Comparison of ENCODE assay signal across 9 cellular contexts in genomic region chr9:104682642-104683041, GRCh38. TPM values are rescaled to one million over a fixed set of nuclear protein-coding genes. Genes with fewer than 3 reads are reported as not detected.
DNase-seq lines count a peak whose midpoint lies in the region; ATAC-seq and FAIRE-seq lines count a peak whose summit lies in the region.
"Had no signal": no experiment of that assay in that cellular context is flagged by ENCODE, and none has a peak within 500 bp of the region (broad histone marks: within the 10 kb centered on the region; RNA-seq: fewer than 3 reads in every experiment).

No MANE protein-coding gene starts in this region.

- no peaks in the 10 kb centered on the region for H3K36me3 Mint-ChIP-seq in stimulated activated memory B cell treated with anti-CD40 and anti-IgM and Interleukin-4, amounts not matched to agents 10 μg/mL and 1 μg/mL and 100 μg/mL, for 72 hours
- H3K36me3 Mint-ChIP-seq in activated T-cell treated with anti-CD3 and anti-CD28 coated beads, Interleukin-2, amount 50 U/mL, for 4 hours (ENCODE audit: insufficient read depth): no peaks in the 10 kb centered on the region

- H3K4me3 Mint-ChIP-seq in stimulated activated memory B cell treated with anti-CD40 and anti-IgM and Interleukin-4, amounts not matched to agents 10 μg/mL and 1 μg/mL and 100 μg/mL, for 72 hours: no peak overlapping the region
- no peak overlapping the region for H3K4me3 Mint-ChIP-seq in activated T-cell treated with anti-CD3 and anti-CD28 coated beads, Interleukin-2, amount 50 U/mL, for 4 hours
- H3K4me3 Mint-ChIP-seq: T-helper 1 cell treated with Interleukin-12 subunit alpha and Interleukin-12 subunit beta and Interleukin-4 antibody, amounts not matched to agents 30 μg/mL and 1 μg/mL, for 36 hours had no signal

- H3K27ac Mint-ChIP-seq in stimulated activated memory B cell treated with anti-CD40 and anti-IgM and Interleukin-4, amounts not matched to agents 10 μg/mL and 1 μg/mL and 100 μg/mL, for 72 hours: no peak overlapping the region
- H3K27ac Mint-ChIP-seq: T-helper 1 cell treated with Interleukin-12 subunit alpha and Interleukin-12 subunit beta and Interleukin-4 antibody, amounts not matched to agents 30 μg/mL and 1 μg/mL, for 36 hours had no signal

- H3K27me3 Mint-ChIP-seq in stimulated activated memory B cell treated with anti-CD40 and anti-IgM and Interleukin-4, amounts not matched to agents 10 μg/mL and 1 μg/mL and 100 μg/mL, for 72 hours: no peaks in the 10 kb centered on the region
- H3K27me3 Mint-ChIP-seq in activated T-cell treated with anti-CD3 and anti-CD28 coated beads, Interleukin-2, amount 50 U/mL, for 4 hours (ENCODE audit: low read depth): no peaks in the 10 kb centered on the region

- no peak for FAIRE-seq in frontal cortex (lab: Jason Lieb, UNC)

- H3K4me1 Mint-ChIP-seq in stimulated activated memory B cell treated with anti-CD40 and anti-IgM and Interleukin-4, amounts not matched to agents 10 μg/mL and 1 μg/mL and 100 μg/mL, for 72 hours: peaks cover 7% of the 10 kb centered on the region
- peaks cover 4% of the 10 kb centered on the region for H3K4me1 Mint-ChIP-seq in activated T-cell treated with anti-CD3 and anti-CD28 coated beads, Interleukin-2, amount 50 U/mL, for 4 hours (ENCODE audit: low read depth)

- no peaks in the 10 kb centered on the region for H3K9me3 Mint-ChIP-seq in stimulated activated memory B cell treated with anti-CD40 and anti-IgM and Interleukin-4, amounts not matched to agents 10 μg/mL and 1 μg/mL and 100 μg/mL, for 72 hours
- H3K9me3 Mint-ChIP-seq in activated T-cell treated with anti-CD3 and anti-CD28 coated beads, Interleukin-2, amount 50 U/mL, for 4 hours: no peaks in the 10 kb centered on the region
- H3K9me3 Mint-ChIP-seq: T-helper 1 cell treated with Interleukin-12 subunit alpha and Interleukin-12 subunit beta and Interleukin-4 antibody, amounts not matched to agents 30 μg/mL and 1 μg/mL, for 36 hours had no signal

- peak; percentile 64 for DNase-seq in COR-L47 (lab: John Stamatoyannopoulos, UW)
- DNase-seq in NCI-H1930 (lab: John Stamatoyannopoulos, UW): peak; percentile 39 to 48
- peak; percentile 75 for DNase-seq in SW480 (ENCODE audit: low spot score)
- DNase-seq in frontal cortex (ENCODE audit: low spot score in 2 of 2): peak; percentile 2 to 18
- DNase-seq in activated T-cell treated with anti-CD3 and anti-CD28 coated beads, Interleukin-2, amount 50 U/mL, for 4 hours: no peak

- peak; percentile 81 for ATAC-seq in GM18868 (IDR thresholded peaks at IDR 0.05; ENCODE audit: unreplicated experiment)
- ATAC-seq in HG03060 (IDR thresholded peaks at IDR 0.05; ENCODE audit: low read depth, unreplicated experiment): peak; percentile 58
- ATAC-seq in stimulated activated memory B cell treated with anti-CD40 and anti-IgM and Interleukin-4, amounts not matched to agents 10 μg/mL and 1 μg/mL and 100 μg/mL, for 72 hours: peak; percentile 34
- ATAC-seq in activated T-cell treated with anti-CD3 and anti-CD28 coated beads, Interleukin-2, amount 50 U/mL, for 4 hours: no peak

RNA-seq across cellular contexts. Expression of gene OR13D1, which starts 11.7 kb away (rescaled TPM):
- total RNA-seq in frontal cortex: not detected
- total RNA-seq in activated T-cell treated with anti-CD3 and anti-CD28 coated beads, Interleukin-2, amount 50 U/mL, for 4 hours: not detected

Comparison
In these comparisons a context has a peak if more than half of its experiments do, and no peak if none do; other contexts are left out.
1. ATAC-seq: peak in GM18868 (single experiment), HG03060 (single experiment) and stimulated activated memory B cell treated with anti-CD40 and anti-IgM and Interleukin-4, amounts not matched to agents 10 μg/mL and 1 μg/mL and 100 μg/mL, for 72 hours (single experiment); none in activated T-cell treated with anti-CD3 and anti-CD28 coated beads, Interleukin-2, amount 50 U/mL, for 4 hours (0 of 2).